25 cellular contexts compared by ENCODE assay signal in genomic region chr16:27171584-27171983, GRCh38.
"Had no signal": no experiment of that assay in that cellular context is flagged by ENCODE, and none has a peak within 500 bp of the region (broad histone marks: within the 10 kb centered on the region; RNA-seq: fewer than 3 reads in every experiment).

No MANE protein-coding gene starts in this region.

- H3K4me1 ChIP-seq: esophagus muscularis mucosa, gastrocnemius medialis, pancreas, psoas muscle, right atrium auricular region had no signal

- H3K4me3 ChIP-seq: esophagus muscularis mucosa, gastrocnemius medialis, pancreas, psoas muscle, right atrium auricular region, stomach, suprapubic skin, tibial nerve had no signal

- FAIRE-seq: islet of Langerhans, pancreas, urothelium cell line had no signal

- H3K27ac Mint-ChIP-seq: brain; nephron; T-helper 1 cell treated with Interleukin-12 subunit alpha and Interleukin-12 subunit beta and Interleukin-4 antibody, amounts not matched to agents 30 μg/mL and 1 μg/mL, for 36 hours had no signal

- H3K27ac ChIP-seq: esophagus muscularis mucosa, gastrocnemius medialis, pancreas, psoas muscle, right atrium auricular region, stomach, suprapubic skin, tibial nerve had no signal

- H3K36me3 ChIP-seq: esophagus muscularis mucosa, gastrocnemius medialis, pancreas, right atrium auricular region, stomach, suprapubic skin, tibial nerve had no signal

- H3K36me3 Mint-ChIP-seq: brain had no signal

- ATAC-seq: gastrocnemius medialis, left ventricle myocardium superior, pancreas, psoas muscle had no signal

- H3K9me3 ChIP-seq: pancreas, psoas muscle, stomach, suprapubic skin had no signal

- H3K4me3 Mint-ChIP-seq: brain; nephron; T-helper 1 cell treated with Interleukin-12 subunit alpha and Interleukin-12 subunit beta and Interleukin-4 antibody, amounts not matched to agents 30 μg/mL and 1 μg/mL, for 36 hours had no signal

- DNase-seq: activated CD4-positive, alpha-beta T cell treated with anti-CD3 and anti-CD28 coated beads, Interleukin-2, amount 50 U/mL, for 1 hour; activated effector memory CD4-positive, alpha-beta T cell treated with Interleukin-2 at 50 U/mL for 16 hours; activated naive CD4-positive, alpha-beta T cell treated with anti-CD3 and anti-CD28 coated beads, Interleukin-2, amount 50 U/mL, for 16 hours; activated T-cell treated with anti-CD3 and anti-CD28 coated beads, Interleukin-2, amount 50 U/mL, for 1 hour; aorta; caudate nucleus; dermis blood vessel endothelial cell; effector CD8-positive, alpha-beta T cell; gastrocnemius medialis; hypothalamus; left ventricle myocardium superior; midbrain; pancreas; psoas muscle; stimulated activated CD4-positive, alpha-beta T cell treated with anti-CD3 and anti-CD28 coated beads, Interleukin-4, amount 100 ng/mL, for 24 hours; stomach had no signal

- H3K4me1 Mint-ChIP-seq: brain, nephron had no signal

- H3K9me3 Mint-ChIP-seq: nephron had no signal

- H3K27me3 ChIP-seq: esophagus muscularis mucosa, pancreas, right atrium auricular region, stomach, suprapubic skin, tibial nerve had no signal
